Comparison of ENCODE assay signal across 8 cellular contexts in genomic region chr17:6913608-6914443, GRCh38.
DNase-seq lines count a peak whose midpoint lies in the region; ATAC-seq and TF ChIP-seq lines count a peak whose summit lies in the region.

No MANE protein-coding gene starts in this region.

- H3K4me3 Mint-ChIP-seq in natural killer cell: peak overlapping the region; percentile 94

- POLR2A ChIA-PET in OCI-LY7 (lab: Charles Lee): no interaction called here

- intact Hi-C loops in OCI-LY7 (cut with micrococcal nuclease; ENCODE audit: unreplicated experiment): loop anchor here (2.0 to 5.0 kb wide), 2 partner anchors 91 to 108 kb away; partner anchors contain the start of gene BCL6B
- intact Hi-C loops in esophagus squamous epithelium (cut with DNase I): loop anchor here (2.0 to 5.0 kb wide), 2 partner anchors 72 to 89 kb away; no protein-coding TSS in a partner anchor
- intact Hi-C loops in natural killer cell (cut with micrococcal nuclease): loop anchor here (1.0 kb wide), 2 partner anchors 90 to 222 kb away; no protein-coding TSS in a partner anchor

- 22 to 55% methylated on average over 22 to 25 of the region's 32 CpGs for WGBS in esophagus squamous epithelium, 2 donors

- H3K4me1 ChIP-seq in OCI-LY7 (ENCODE audit: insufficient read depth, low read length, poor library complexity, severe bottlenecking) (no peaks in the 10 kb centered on the region), esophagus squamous epithelium (peaks cover 3 to 13% (median 7%) of the 10 kb centered on the region in 3 donors)

- H3K27ac ChIP-seq in OCI-LY7 (ENCODE audit: low read depth, low read length, poor library complexity, severe bottlenecking) (no peak overlapping the region), esophagus squamous epithelium (no peak overlapping the region)

- H3K9me2 ChIP-seq in OCI-LY7 (ENCODE audit: insufficient read depth, low read length): no peaks in the 10 kb centered on the region

- no peaks in the 10 kb centered on the region for H3K79me2 ChIP-seq in OCI-LY7 (ENCODE audit: insufficient read depth, low read depth, low read length)

- H3K9me3 ChIP-seq in OCI-LY7 (ENCODE audit: low read length) (no peaks in the 10 kb centered on the region), esophagus squamous epithelium (no peaks in the 10 kb centered on the region)

- BruUV-seq in OCI-LY7 (replicated peaks; lab: Mats Ljungman, UMichigan): no TSS peak

- H3K4me3 ChIP-seq in H7 (ENCODE audit: insufficient read depth, low read depth, low read length) (no peak overlapping the region), OCI-LY7 (ENCODE audit: low read depth, low read length, poor library complexity, severe bottlenecking) (no peak overlapping the region), esophagus squamous epithelium (peak overlapping the region in 3 of 4 donors; percentile 27 to 46 (median 28))

- in situ Hi-C loops in ACHN (cut with HindIII; ENCODE audit: low pct_ligation_motif_present, low pct_unique_long_range_greater_than_20kb, low sequenced_read_pairs): no loop called here

- H3K36me3 Mint-ChIP-seq in natural killer cell: no peaks in the 10 kb centered on the region

- no peaks in the 10 kb centered on the region for H4K20me1 ChIP-seq in OCI-LY7 (ENCODE audit: insufficient read depth, low read length)

- H3K4me2 ChIP-seq in OCI-LY7 (ENCODE audit: low read length): peak overlapping the region; percentile 26; the same call in 1 of the 2 replicates

- TF ChIP-seq CTCF in OCI-LY7 (conservative IDR thresholded peaks at IDR 0.05; ENCODE audit: low read length) (peak; percentile 82), esophagus squamous epithelium (IDR thresholded peaks at IDR 0.05) (peak; percentile 61 to 81 (median 73)), natural killer cell (IDR thresholded peaks at IDR 0.05) (peak; percentile 66)

- peak; percentile 67 for DNase-seq in ACHN
- DNase-seq in H7: peak; percentile 74
- DNase-seq in OCI-LY7 (ENCODE audit: low spot score): peak; percentile 67
- DNase-seq in activated T-cell treated with anti-CD3 and anti-CD28 coated beads for 48 hours (ENCODE audit: low read depth): peak; percentile 68
- no peak for DNase-seq in esophagus squamous epithelium (lab: John Stamatoyannopoulos, UW)
- peak; percentile 59 for DNase-seq in natural killer cell
- DNase-seq in stimulated activated CD8-positive, alpha-beta memory T cell treated with anti-CD3 and anti-CD28 coated beads, Interleukin-7, amount 100 ng/mL, for 48 hours (ENCODE audit: extremely low read depth in 1 of 2, low read depth in 1 of 2): peak; percentile 49 to 63

- peak; percentile 78 to 91 (median 90) for ATAC-seq in natural killer cell
- no peak for ATAC-seq in HG03039 (IDR thresholded peaks at IDR 0.05; ENCODE audit: unreplicated experiment)

- H3K36me3 ChIP-seq in H7 (replicated peaks; ENCODE audit: control insufficient read depth, insufficient read depth, low read length) (no peaks in the 10 kb centered on the region), OCI-LY7 (ENCODE audit: insufficient read depth, low read length) (no peaks in the 10 kb centered on the region), esophagus squamous epithelium (no peaks in the 10 kb centered on the region)

- H3K9me3 Mint-ChIP-seq in natural killer cell: no peaks in the 10 kb centered on the region

- H3K27me3 ChIP-seq in H7 (ENCODE audit: control insufficient read depth, insufficient read depth, low read length): peaks cover 12% of the 10 kb centered on the region; the same call in 1 of the 2 replicates
- peaks cover 0 to 25% (median 0%) of the 10 kb centered on the region in 4 donors for H3K27me3 ChIP-seq in esophagus squamous epithelium

- H3K4me1 Mint-ChIP-seq in natural killer cell: peaks cover 14 to 17% of the 10 kb centered on the region in 2 donors

- peaks cover 25 to 40% of the 10 kb centered on the region in 2 donors for H3K27me3 Mint-ChIP-seq in natural killer cell (ENCODE audit: low read depth in 2 of 2)

- CTCF ChIA-PET in OCI-LY7 (lab: Charles Lee; ENCODE audit: unreplicated experiment): interaction anchor here (2.5 kb wide), 1 partner anchor 91 kb away, joined by 8 read pairs; no protein-coding TSS in a partner anchor

- no peak for TF ChIP-seq POLR2A in esophagus squamous epithelium (IDR thresholded peaks at IDR 0.05)

- H2AFZ ChIP-seq in OCI-LY7 (ENCODE audit: low read length): no peak overlapping the region

- H3K27ac Mint-ChIP-seq in natural killer cell: peak overlapping the region in 1 of 2 donors; percentile 62

Comparison
In these comparisons a context has a peak if more than half of its experiments do, and no peak if none do; other contexts are left out.
1. H3K4me3 ChIP-seq: peak in esophagus squamous epithelium (3 of 4); none in H7 (single experiment) and OCI-LY7 (single experiment).
2. Peak in every context shown above with its lines, with median percentiles within 50 percentile points of each other: CTCF ChIP-seq.